In the genomic region with DNA sequence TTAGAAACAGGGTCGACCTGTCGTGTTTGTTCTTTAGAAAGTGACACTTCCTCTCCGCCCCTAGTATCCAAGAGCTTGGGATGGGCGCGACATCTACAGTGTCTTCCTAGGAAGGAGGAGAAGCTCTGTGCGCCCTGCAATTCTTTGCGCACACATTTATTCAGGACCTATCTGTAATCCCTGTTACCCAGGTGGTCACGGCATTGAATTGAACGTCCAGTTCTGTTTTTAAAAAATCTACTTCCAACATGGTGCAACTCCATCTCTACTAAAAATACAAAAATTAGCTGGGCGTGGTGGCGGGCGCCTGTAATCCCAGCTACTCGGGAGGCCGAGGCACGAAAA, we compare ENCODE assay signal across 8 cellular contexts. TPM values are rescaled to one million over a fixed set of nuclear protein-coding genes. Genes with fewer than 3 reads are reported as not detected.
DNase-seq lines count a peak whose midpoint lies in the region; ATAC-seq and TF ChIP-seq lines count a peak whose summit lies in the region.

No MANE protein-coding gene starts in this region.

- peaks cover 86% of the 10 kb centered on the region for H3K27me3 Mint-ChIP-seq in brain

- H3K9me3 Mint-ChIP-seq in brain = peaks cover 0 to 8% (median 0%) of the 10 kb centered on the region in 5 experiments

- no peak for TF ChIP-seq POLR2A in lower leg skin (IDR thresholded peaks at IDR 0.05)

- intact Hi-C loops in lower leg skin (cut with DNase I; ENCODE audit: low total_unique reads) = no loop called here

- TF ChIP-seq EP300 in SK-N-SH (IDR thresholded peaks at IDR 0.05; ENCODE audit: borderline replicate concordance in 1 of 2, low read depth in 1 of 2, low read length in 1 of 2) = no peak

- 97% methylated on average over 14 of the region's 15 CpGs for WGBS in SK-N-SH (ENCODE audit: low lambda C conversion rate)
- 56 to 60% methylated on average over 15 of the region's 15 CpGs for WGBS in lower leg skin, 2 donors

- peak overlapping the region; percentile 93 for H3K4me2 ChIP-seq in SK-N-SH

- DNase-seq in SK-N-SH (no peak), lower leg skin (ENCODE audit: low spot score in 2 of 2) (no peak), HPDE6-E6E7 (ENCODE audit: extremely low spot score) (no peak), NCI-H510A (lab: John Stamatoyannopoulos, UW) (no peak), NAMALWA (ENCODE audit: low spot score) (no peak)

- peaks cover 55% of the 10 kb centered on the region for H3K4me1 Mint-ChIP-seq in brain

- TF ChIP-seq CTCF in SK-N-SH (IDR thresholded peaks at IDR 0.05) (no peak), brain (conservative IDR thresholded peaks at IDR 0.05) (no peak), lower leg skin (IDR thresholded peaks at IDR 0.05) (no peak)

- no peaks in the 10 kb centered on the region for H3K27me3 ChIP-seq in SK-N-SH (ENCODE audit: insufficient read depth)
- H3K27me3 ChIP-seq in stomach smooth muscle (ENCODE audit: control insufficient read depth in 1 of 2, insufficient read depth in 2 of 2, low read length in 2 of 2) = no peaks in the 10 kb centered on the region

- peak overlapping the region in 2 of 5 experiments; percentile 63 to 85 for H3K27ac Mint-ChIP-seq in brain

- H3K79me2 ChIP-seq in SK-N-SH (ENCODE audit: insufficient read depth) = peaks cover 43% of the 10 kb centered on the region

- no peaks in the 10 kb centered on the region for H3K9me3 ChIP-seq in SK-N-SH
- H3K9me3 ChIP-seq in stomach smooth muscle (ENCODE audit: control insufficient read depth in 2 of 2, low read length in 2 of 2) = no peaks in the 10 kb centered on the region

- H3K9me2 ChIP-seq in SK-N-SH = no peaks in the 10 kb centered on the region

- no peak for ATAC-seq in SK-N-SH treated with all-trans-retinoic acid at 6 μM for 48 hours

- H4K20me1 ChIP-seq in SK-N-SH (ENCODE audit: insufficient read depth) = no peaks in the 10 kb centered on the region

- H3K9ac ChIP-seq in SK-N-SH (peak overlapping the region; percentile 96), stomach smooth muscle (ENCODE audit: low read length in 2 of 2) (peak overlapping the region in 1 of 2 donors; percentile 73)

- TF ChIP-seq RAD21 in SK-N-SH (IDR thresholded peaks at IDR 0.05; ENCODE audit: low read length) = no peak

- H3K4me1 ChIP-seq in SK-N-SH (ENCODE audit: control insufficient read depth in 1 of 2, insufficient read depth in 2 of 2, low read depth in 1 of 2, low read length in 1 of 2) (peaks cover 37 to 51% of the 10 kb centered on the region in 2 experiments), stomach smooth muscle (ENCODE audit: control insufficient read depth, insufficient read depth, low read length) (peaks cover 27% of the 10 kb centered on the region)

- no peaks in the 10 kb centered on the region for H3K36me3 Mint-ChIP-seq in brain

- peaks cover 49% of the 10 kb centered on the region for H3F3A ChIP-seq in SK-N-SH (replicated peaks; ENCODE audit: insufficient read depth)

- H3K36me3 ChIP-seq in SK-N-SH (replicated peaks in 1 of 2; ENCODE audit: control insufficient read depth in 1 of 2, insufficient read depth in 2 of 2, low read length in 1 of 2) (peaks cover 21 to 25% of the 10 kb centered on the region in 2 experiments), stomach smooth muscle (ENCODE audit: control insufficient read depth in 2 of 2, insufficient read depth in 2 of 2, low read length in 2 of 2) (no peaks in the 10 kb centered on the region)

- CTCF ChIA-PET in SK-N-SH (lab: Yijun Ruan, JAX) = interaction anchor here (0.8 to 6.4 kb wide), 10 partner anchors 10 to 493 kb away, joined by 3 to 33 read pairs (median 4); no protein-coding TSS in a partner anchor

- H3K4me3 ChIP-seq in SK-N-SH (ENCODE audit: low read depth in 2 of 2, low read length in 1 of 2) = peak overlapping the region; percentile 92 to 95
- H3K4me3 ChIP-seq in lower leg skin (ENCODE audit: low read depth, poor library complexity, severe bottlenecking) = peak overlapping the region; percentile 59
- peak overlapping the region; percentile 92 for H3K4me3 ChIP-seq in stomach smooth muscle (ENCODE audit: low read length in 2 of 2)

- peak overlapping the region; percentile 81 for H2AFZ ChIP-seq in SK-N-SH (ENCODE audit: low read depth)

- H3K4me3 Mint-ChIP-seq in brain = peak overlapping the region; percentile 74 to 96 (median 83)

- peak overlapping the region; percentile 93 to 100 for H3K27ac ChIP-seq in SK-N-SH (ENCODE audit: low read depth in 2 of 2, low read length in 1 of 2)
- H3K27ac ChIP-seq in stomach smooth muscle (ENCODE audit: low read length) = peak overlapping the region; percentile 83

- POLR2A ChIA-PET in SK-N-SH (lab: Yijun Ruan, JAX) = interaction anchor here (0.8 to 2.5 kb wide), 3 partner anchors 7 to 143 kb away, joined by 3 to 16 read pairs (median 9); no protein-coding TSS in a partner anchor

TF ChIP-seq in SK-N-SH, 30 proteins besides CTCF, POLR2A, EP300 and RAD21:
- TF ChIP-seq, protein P1, sequence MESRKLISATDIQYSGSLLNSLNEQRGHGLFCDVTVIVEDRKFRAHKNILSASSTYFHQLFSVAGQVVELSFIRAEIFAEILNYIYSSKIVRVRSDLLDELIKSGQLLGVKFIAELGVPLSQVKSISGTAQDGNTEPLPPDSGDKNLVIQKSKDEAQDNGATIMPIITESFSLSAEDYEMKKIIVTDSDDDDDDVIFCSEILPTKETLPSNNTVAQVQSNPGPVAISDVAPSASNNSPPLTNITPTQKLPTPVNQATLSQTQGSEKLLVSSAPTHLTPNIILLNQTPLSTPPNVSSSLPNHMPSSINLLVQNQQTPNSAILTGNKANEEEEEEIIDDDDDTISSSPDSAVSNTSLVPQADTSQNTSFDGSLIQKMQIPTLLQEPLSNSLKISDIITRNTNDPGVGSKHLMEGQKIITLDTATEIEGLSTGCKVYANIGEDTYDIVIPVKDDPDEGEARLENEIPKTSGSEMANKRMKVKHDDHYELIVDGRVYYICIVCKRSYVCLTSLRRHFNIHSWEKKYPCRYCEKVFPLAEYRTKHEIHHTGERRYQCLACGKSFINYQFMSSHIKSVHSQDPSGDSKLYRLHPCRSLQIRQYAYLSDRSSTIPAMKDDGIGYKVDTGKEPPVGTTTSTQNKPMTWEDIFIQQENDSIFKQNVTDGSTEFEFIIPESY (IDR thresholded peaks at IDR 0.05; ENCODE audit: borderline replicate concordance, low read depth) = no peak
- no peak for TF ChIP-seq MEF2A (IDR thresholded peaks at IDR 0.05; ENCODE audit: borderline replicate concordance, low read depth)
- no peak for TF ChIP-seq FOSL2 (IDR thresholded peaks at IDR 0.05; ENCODE audit: borderline replicate concordance, low read depth)
- TF ChIP-seq GABPA (IDR thresholded peaks at IDR 0.05; ENCODE audit: low read depth) = no peak
- TF ChIP-seq FOXM1 (IDR thresholded peaks at IDR 0.05; ENCODE audit: low read depth) = no peak

TF ChIP-seq in SK-N-SH treated with all-trans-retinoic acid at 6 μM for 48 hours, 23 proteins besides CTCF, POLR2A, EP300 and RAD21:
- TF ChIP-seq ISL1 (CRISPR knock-in tag; IDR thresholded peaks at IDR 0.05) (no peak), TOX (CRISPR knock-in tag; IDR thresholded peaks at IDR 0.05; ENCODE audit: borderline replicate concordance) (no peak), TCF4 (CRISPR knock-in tag; IDR thresholded peaks at IDR 0.05; ENCODE audit: borderline replicate concordance) (no peak), ARNTL (CRISPR knock-in tag; IDR thresholded peaks at IDR 0.05; ENCODE audit: borderline replicate concordance, low read depth) (no peak)

RNA-seq across cellular contexts. Expression of a gene that starts 0.6 kb away (rescaled TPM):
- polyA plus RNA-seq in SK-N-SH (2012; rRNA removed) (435 and 471 TPM in 2 replicates), brain (ENCODE audit: insufficient read depth, low read depth, low replicate concordance) (11.2 TPM)
- 358 TPM in 2 replicates for polyA plus RNA-seq in SK-N-SH (2012; cell fraction: cytosol; rRNA removed)
- polyA plus RNA-seq in SK-N-SH (2012; cell fraction: nucleus; rRNA removed) = 1,344 and 1,530 TPM in 2 replicates
- 10 to 100 TPM; 43.9 to 84.8 (median 65.2) TPM for total RNA-seq in lower leg skin

Comparison
In these comparisons a context has a peak if more than half of its experiments do, and no peak if none do; other contexts are left out.
1. RNA of a gene that starts 0.6 kb away (polyA plus RNA-seq): 358 to 1,530 TPM in SK-N-SH; 11.2 TPM in brain (single experiment); every median in the first group is over 10 times any median in the second.
2. Peak in every context shown above with its lines, with median percentiles within 50 percentile points of each other: H3K4me3 ChIP-seq.